In the genomic region with DNA sequence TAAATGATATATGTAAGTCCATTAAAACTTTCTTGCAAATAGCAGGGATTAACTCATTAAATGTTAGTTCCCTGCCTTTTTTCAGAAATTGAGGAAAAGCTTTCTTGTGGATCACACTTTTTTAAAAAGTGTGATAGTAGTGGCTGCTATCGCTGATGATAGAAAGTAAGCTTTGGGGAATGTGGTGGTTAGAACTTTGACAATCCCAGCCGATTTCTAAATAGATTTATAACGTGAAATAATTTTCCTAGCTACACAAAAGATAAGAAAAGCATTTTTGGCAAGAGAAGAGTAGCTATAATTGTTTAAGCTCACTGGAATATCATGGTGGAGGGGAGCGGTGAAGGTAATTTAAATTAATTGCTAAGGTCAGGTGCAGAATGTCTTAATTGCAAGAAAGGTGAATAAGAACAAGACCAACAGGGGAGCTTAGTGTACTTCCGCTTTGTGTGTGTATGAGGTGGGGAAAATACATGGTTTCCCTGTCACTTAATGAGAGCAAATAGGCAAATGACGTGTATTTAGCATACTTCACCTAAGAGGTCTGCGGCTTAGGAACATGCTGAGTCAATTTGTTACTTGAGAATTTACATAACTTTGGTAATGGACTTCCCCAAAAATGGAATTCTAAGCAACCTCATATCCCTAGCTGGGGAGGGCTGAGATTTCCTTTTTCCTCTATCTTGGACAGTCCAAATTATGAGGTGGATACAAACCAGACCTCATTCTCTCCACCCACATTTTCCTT, we compare ENCODE assay signal across 2 cellular contexts.
TF ChIP-seq lines count a peak whose summit lies in the region.

No MANE protein-coding gene starts in this region.

TF ChIP-seq in SK-N-SH treated with all-trans-retinoic acid at 6 μM for 48 hours, 23 proteins besides CTCF, POLR2A, EP300 and RAD21 (continued from another document):
- TF ChIP-seq, protein P1, sequence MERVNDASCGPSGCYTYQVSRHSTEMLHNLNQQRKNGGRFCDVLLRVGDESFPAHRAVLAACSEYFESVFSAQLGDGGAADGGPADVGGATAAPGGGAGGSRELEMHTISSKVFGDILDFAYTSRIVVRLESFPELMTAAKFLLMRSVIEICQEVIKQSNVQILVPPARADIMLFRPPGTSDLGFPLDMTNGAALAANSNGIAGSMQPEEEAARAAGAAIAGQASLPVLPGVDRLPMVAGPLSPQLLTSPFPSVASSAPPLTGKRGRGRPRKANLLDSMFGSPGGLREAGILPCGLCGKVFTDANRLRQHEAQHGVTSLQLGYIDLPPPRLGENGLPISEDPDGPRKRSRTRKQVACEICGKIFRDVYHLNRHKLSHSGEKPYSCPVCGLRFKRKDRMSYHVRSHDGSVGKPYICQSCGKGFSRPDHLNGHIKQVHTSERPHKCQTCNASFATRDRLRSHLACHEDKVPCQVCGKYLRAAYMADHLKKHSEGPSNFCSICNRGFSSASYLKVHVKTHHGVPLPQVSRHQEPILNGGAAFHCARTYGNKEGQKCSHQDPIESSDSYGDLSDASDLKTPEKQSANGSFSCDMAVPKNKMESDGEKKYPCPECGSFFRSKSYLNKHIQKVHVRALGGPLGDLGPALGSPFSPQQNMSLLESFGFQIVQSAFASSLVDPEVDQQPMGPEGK (CRISPR knock-in tag; IDR thresholded peaks at IDR 0.05; ENCODE audit: borderline replicate concordance), result no peak; the same call in 1 of the 2 replicates
- TF ChIP-seq OSR1 (CRISPR knock-in tag; IDR thresholded peaks at IDR 0.05), result no peak
- TF ChIP-seq ZFP3 (CRISPR knock-in tag; IDR thresholded peaks at IDR 0.05), result no peak
- TF ChIP-seq TOX (CRISPR knock-in tag; IDR thresholded peaks at IDR 0.05; ENCODE audit: borderline replicate concordance), result no peak
- no peak for TF ChIP-seq SNAI2 (CRISPR knock-in tag; IDR thresholded peaks at IDR 0.05)
- no peak for TF ChIP-seq ZC3H10 (CRISPR knock-in tag; IDR thresholded peaks at IDR 0.05)
- TF ChIP-seq, protein P2, sequence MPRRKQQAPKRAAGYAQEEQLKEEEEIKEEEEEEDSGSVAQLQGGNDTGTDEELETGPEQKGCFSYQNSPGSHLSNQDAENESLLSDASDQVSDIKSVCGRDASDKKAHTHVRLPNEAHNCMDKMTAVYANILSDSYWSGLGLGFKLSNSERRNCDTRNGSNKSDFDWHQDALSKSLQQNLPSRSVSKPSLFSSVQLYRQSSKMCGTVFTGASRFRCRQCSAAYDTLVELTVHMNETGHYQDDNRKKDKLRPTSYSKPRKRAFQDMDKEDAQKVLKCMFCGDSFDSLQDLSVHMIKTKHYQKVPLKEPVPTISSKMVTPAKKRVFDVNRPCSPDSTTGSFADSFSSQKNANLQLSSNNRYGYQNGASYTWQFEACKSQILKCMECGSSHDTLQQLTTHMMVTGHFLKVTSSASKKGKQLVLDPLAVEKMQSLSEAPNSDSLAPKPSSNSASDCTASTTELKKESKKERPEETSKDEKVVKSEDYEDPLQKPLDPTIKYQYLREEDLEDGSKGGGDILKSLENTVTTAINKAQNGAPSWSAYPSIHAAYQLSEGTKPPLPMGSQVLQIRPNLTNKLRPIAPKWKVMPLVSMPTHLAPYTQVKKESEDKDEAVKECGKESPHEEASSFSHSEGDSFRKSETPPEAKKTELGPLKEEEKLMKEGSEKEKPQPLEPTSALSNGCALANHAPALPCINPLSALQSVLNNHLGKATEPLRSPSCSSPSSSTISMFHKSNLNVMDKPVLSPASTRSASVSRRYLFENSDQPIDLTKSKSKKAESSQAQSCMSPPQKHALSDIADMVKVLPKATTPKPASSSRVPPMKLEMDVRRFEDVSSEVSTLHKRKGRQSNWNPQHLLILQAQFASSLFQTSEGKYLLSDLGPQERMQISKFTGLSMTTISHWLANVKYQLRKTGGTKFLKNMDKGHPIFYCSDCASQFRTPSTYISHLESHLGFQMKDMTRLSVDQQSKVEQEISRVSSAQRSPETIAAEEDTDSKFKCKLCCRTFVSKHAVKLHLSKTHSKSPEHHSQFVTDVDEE (CRISPR knock-in tag; IDR thresholded peaks at IDR 0.05), result no peak
- TF ChIP-seq, protein P3, sequence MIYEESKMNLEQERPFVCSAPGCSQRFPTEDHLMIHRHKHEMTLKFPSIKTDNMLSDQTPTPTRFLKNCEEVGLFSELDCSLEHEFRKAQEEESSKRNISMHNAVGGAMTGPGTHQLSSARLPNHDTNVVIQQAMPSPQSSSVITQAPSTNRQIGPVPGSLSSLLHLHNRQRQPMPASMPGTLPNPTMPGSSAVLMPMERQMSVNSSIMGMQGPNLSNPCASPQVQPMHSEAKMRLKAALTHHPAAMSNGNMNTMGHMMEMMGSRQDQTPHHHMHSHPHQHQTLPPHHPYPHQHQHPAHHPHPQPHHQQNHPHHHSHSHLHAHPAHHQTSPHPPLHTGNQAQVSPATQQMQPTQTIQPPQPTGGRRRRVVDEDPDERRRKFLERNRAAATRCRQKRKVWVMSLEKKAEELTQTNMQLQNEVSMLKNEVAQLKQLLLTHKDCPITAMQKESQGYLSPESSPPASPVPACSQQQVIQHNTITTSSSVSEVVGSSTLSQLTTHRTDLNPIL (CRISPR knock-in tag; IDR thresholded peaks at IDR 0.05; ENCODE audit: low read depth), result no peak
- TF ChIP-seq ZFP30 (CRISPR knock-in tag; IDR thresholded peaks at IDR 0.05), result no peak
- TF ChIP-seq CSDC2 (CRISPR knock-in tag; IDR thresholded peaks at IDR 0.05), result no peak

TF ChIP-seq in SK-N-SH, 30 proteins besides CTCF, POLR2A, EP300 and RAD21 (continued from another document):
- TF ChIP-seq, protein P4, sequence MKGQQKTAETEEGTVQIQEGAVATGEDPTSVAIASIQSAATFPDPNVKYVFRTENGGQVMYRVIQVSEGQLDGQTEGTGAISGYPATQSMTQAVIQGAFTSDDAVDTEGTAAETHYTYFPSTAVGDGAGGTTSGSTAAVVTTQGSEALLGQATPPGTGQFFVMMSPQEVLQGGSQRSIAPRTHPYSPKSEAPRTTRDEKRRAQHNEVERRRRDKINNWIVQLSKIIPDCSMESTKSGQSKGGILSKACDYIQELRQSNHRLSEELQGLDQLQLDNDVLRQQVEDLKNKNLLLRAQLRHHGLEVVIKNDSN (IDR thresholded peaks at IDR 0.05; ENCODE audit: borderline replicate concordance, low read depth), result no peak
- TF ChIP-seq MEF2A (IDR thresholded peaks at IDR 0.05; ENCODE audit: borderline replicate concordance, low read depth), result no peak
- TF ChIP-seq, protein P5, sequence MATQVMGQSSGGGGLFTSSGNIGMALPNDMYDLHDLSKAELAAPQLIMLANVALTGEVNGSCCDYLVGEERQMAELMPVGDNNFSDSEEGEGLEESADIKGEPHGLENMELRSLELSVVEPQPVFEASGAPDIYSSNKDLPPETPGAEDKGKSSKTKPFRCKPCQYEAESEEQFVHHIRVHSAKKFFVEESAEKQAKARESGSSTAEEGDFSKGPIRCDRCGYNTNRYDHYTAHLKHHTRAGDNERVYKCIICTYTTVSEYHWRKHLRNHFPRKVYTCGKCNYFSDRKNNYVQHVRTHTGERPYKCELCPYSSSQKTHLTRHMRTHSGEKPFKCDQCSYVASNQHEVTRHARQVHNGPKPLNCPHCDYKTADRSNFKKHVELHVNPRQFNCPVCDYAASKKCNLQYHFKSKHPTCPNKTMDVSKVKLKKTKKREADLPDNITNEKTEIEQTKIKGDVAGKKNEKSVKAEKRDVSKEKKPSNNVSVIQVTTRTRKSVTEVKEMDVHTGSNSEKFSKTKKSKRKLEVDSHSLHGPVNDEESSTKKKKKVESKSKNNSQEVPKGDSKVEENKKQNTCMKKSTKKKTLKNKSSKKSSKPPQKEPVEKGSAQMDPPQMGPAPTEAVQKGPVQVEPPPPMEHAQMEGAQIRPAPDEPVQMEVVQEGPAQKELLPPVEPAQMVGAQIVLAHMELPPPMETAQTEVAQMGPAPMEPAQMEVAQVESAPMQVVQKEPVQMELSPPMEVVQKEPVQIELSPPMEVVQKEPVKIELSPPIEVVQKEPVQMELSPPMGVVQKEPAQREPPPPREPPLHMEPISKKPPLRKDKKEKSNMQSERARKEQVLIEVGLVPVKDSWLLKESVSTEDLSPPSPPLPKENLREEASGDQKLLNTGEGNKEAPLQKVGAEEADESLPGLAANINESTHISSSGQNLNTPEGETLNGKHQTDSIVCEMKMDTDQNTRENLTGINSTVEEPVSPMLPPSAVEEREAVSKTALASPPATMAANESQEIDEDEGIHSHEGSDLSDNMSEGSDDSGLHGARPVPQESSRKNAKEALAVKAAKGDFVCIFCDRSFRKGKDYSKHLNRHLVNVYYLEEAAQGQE (IDR thresholded peaks at IDR 0.05; ENCODE audit: low read depth, low read length), result no peak
- TF ChIP-seq, protein P6, sequence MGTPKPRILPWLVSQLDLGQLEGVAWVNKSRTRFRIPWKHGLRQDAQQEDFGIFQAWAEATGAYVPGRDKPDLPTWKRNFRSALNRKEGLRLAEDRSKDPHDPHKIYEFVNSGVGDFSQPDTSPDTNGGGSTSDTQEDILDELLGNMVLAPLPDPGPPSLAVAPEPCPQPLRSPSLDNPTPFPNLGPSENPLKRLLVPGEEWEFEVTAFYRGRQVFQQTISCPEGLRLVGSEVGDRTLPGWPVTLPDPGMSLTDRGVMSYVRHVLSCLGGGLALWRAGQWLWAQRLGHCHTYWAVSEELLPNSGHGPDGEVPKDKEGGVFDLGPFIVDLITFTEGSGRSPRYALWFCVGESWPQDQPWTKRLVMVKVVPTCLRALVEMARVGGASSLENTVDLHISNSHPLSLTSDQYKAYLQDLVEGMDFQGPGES (IDR thresholded peaks at IDR 0.05; ENCODE audit: low read depth, low read length), result no peak
- no peak for TF ChIP-seq RXRA (IDR thresholded peaks at IDR 0.05; ENCODE audit: borderline replicate concordance, low read depth)
